In genomic region chr3:43478380-43478779, GRCh38 we compare ENCODE assay signal across 13 cellular contexts.
DNase-seq lines count a peak whose midpoint lies in the region; ATAC-seq and TF ChIP-seq lines count a peak whose summit lies in the region.
"Had no signal": no experiment of that assay in that cellular context is flagged by ENCODE, and none has a peak within 500 bp of the region (broad histone marks: within the 10 kb centered on the region; RNA-seq: fewer than 3 reads in every experiment).

No MANE protein-coding gene starts in this region.

- peaks cover 2% of the 10 kb centered on the region for H3K9me3 Mint-ChIP-seq in CD4-positive, alpha-beta T cell
- H3K9me3 Mint-ChIP-seq in central memory CD8-positive, alpha-beta T cell, result peaks cover 13% of the 10 kb centered on the region
- no peaks in the 10 kb centered on the region for H3K9me3 Mint-ChIP-seq in natural killer cell
- H3K9me3 Mint-ChIP-seq: activated B cell treated with CpG ODN at 0.5 μM for 24 hours had no signal

- no peak for DNase-seq in CD4-positive, alpha-beta T cell
- DNase-seq in ELR (ENCODE audit: low read depth) (peak; percentile 6), natural killer cell (no peak)
- DNase-seq in central memory CD8-positive, alpha-beta T cell (ENCODE audit: low spot score in 2 of 2), result no peak
- DNase-seq: activated B cell treated with CpG ODN at 0.5 μM for 24 hours, amygdala, NCI-H1092, NCI-H2171 treated with DMSO at 0.1 percent for 48 hours, substantia nigra had no signal

- H3K36me3 Mint-ChIP-seq in CD4-positive, alpha-beta T cell (ENCODE audit: low read depth), result peaks cover 21% of the 10 kb centered on the region
- H3K36me3 Mint-ChIP-seq in central memory CD8-positive, alpha-beta T cell (ENCODE audit: insufficient read depth), result peaks cover 4% of the 10 kb centered on the region
- H3K36me3 Mint-ChIP-seq in natural killer cell, result no peaks in the 10 kb centered on the region

- peaks cover 68% of the 10 kb centered on the region for H3K4me1 Mint-ChIP-seq in CD4-positive, alpha-beta T cell (ENCODE audit: low read depth)
- H3K4me1 Mint-ChIP-seq in central memory CD8-positive, alpha-beta T cell, result peaks cover 59% of the 10 kb centered on the region
- H3K4me1 Mint-ChIP-seq in natural killer cell, result peaks cover 66 to 69% of the 10 kb centered on the region in 2 donors
- H3K4me1 Mint-ChIP-seq: activated B cell treated with CpG ODN at 0.5 μM for 24 hours had no signal

- POLR2A ChIA-PET in CD4-positive, alpha-beta T cell (lab: Charles Lee), result interaction anchor here (0.6 to 1.6 kb wide), 4 partner anchors 89 to 192 kb away, joined by 4 to 5 read pairs (median 4); partner anchors contain the start of gene SNRK

- peak overlapping the region; percentile 15 for H3K4me3 Mint-ChIP-seq in CD4-positive, alpha-beta T cell
- H3K4me3 Mint-ChIP-seq in central memory CD8-positive, alpha-beta T cell, result peak overlapping the region; percentile 25
- peak overlapping the region; percentile 60 for H3K4me3 Mint-ChIP-seq in natural killer cell
- H3K4me3 Mint-ChIP-seq: activated B cell treated with CpG ODN at 0.5 μM for 24 hours had no signal

- CTCF ChIA-PET in CD4-positive, alpha-beta T cell (lab: Charles Lee), result interaction anchor here (0.7 to 1.6 kb wide), 4 partner anchors 25 to 316 kb away, joined by 3 to 6 read pairs (median 3); no protein-coding TSS in a partner anchor

- H3K27ac Mint-ChIP-seq in CD4-positive, alpha-beta T cell, result peak overlapping the region; percentile 96
- H3K27ac Mint-ChIP-seq in central memory CD8-positive, alpha-beta T cell (ENCODE audit: low read depth), result peak overlapping the region; percentile 97
- H3K27ac Mint-ChIP-seq in natural killer cell, result peak overlapping the region; percentile 96 to 98
- H3K27ac Mint-ChIP-seq: activated B cell treated with CpG ODN at 0.5 μM for 24 hours had no signal

- ATAC-seq in CD4-positive, alpha-beta T cell (ENCODE audit: poor library complexity), result no peak
- peak; percentile 20 for ATAC-seq in central memory CD8-positive, alpha-beta T cell (replicated peaks; ENCODE audit: extremely low read depth, poor library complexity, severe bottlenecking)
- ATAC-seq in natural killer cell (peak; percentile 33 to 49 (median 49)), HG03095 (IDR thresholded peaks at IDR 0.05; ENCODE audit: unreplicated experiment) (no peak), GM18858 (IDR thresholded peaks at IDR 0.05; ENCODE audit: unreplicated experiment) (no peak), HG02884 (IDR thresholded peaks at IDR 0.05; ENCODE audit: unreplicated experiment) (no peak)

- intact Hi-C loops in CD4-positive, alpha-beta T cell (cut with DNase I, micrococcal nuclease), result no loop called here
- intact Hi-C loops in natural killer cell (cut with micrococcal nuclease), result loop anchor here (5.0 kb wide), 2 partner anchors 191 to 456 kb away; partner anchors contain the start of gene SNRK

- TF ChIP-seq CTCF in CD4-positive, alpha-beta T cell (IDR thresholded peaks at IDR 0.05), result no peak
- peak; percentile 16 for TF ChIP-seq CTCF in natural killer cell (IDR thresholded peaks at IDR 0.05)

- H3K9me3 ChIP-seq in CD4-positive, alpha-beta T cell (ENCODE audit: control insufficient read depth, low read length), result no peaks in the 10 kb centered on the region
- H3K9me3 ChIP-seq: prostate gland had no signal

- no peaks in the 10 kb centered on the region for H3K27me3 ChIP-seq in CD4-positive, alpha-beta T cell (ENCODE audit: control insufficient read depth, insufficient read depth, low read length)

- no peaks in the 10 kb centered on the region for H3K27me3 Mint-ChIP-seq in CD4-positive, alpha-beta T cell
- no peaks in the 10 kb centered on the region for H3K27me3 Mint-ChIP-seq in central memory CD8-positive, alpha-beta T cell
- no peaks in the 10 kb centered on the region for H3K27me3 Mint-ChIP-seq in natural killer cell (ENCODE audit: low read depth in 2 of 2)
- H3K27me3 Mint-ChIP-seq: activated B cell treated with CpG ODN at 0.5 μM for 24 hours had no signal

- H3K27ac ChIP-seq in CD4-positive, alpha-beta T cell (ENCODE audit: low read depth, low read length), result peak overlapping the region; percentile 77
- H3K27ac ChIP-seq: prostate gland had no signal

Comparison
In these comparisons a context has a peak if more than half of its experiments do, and no peak if none do; other contexts are left out.
1. ATAC-seq: peak in central memory CD8-positive, alpha-beta T cell (single experiment) and natural killer cell (3 of 3); none in CD4-positive, alpha-beta T cell (single experiment), HG03095 (single experiment), GM18858 (single experiment) and HG02884 (single experiment).
2. Peak in every context shown above with its lines, with median percentiles within 50 percentile points of each other: H3K27ac Mint-ChIP-seq and H3K4me3 Mint-ChIP-seq.